In genomic region chr3:197428117-197428761, GRCh38 we compare ENCODE assay signal across 8 cellular contexts.
DNase-seq lines count a peak whose midpoint lies in the region; ATAC-seq lines count a peak whose summit lies in the region.

No MANE protein-coding gene starts in this region.

- DNase-seq in HCEC 1CT = peak; percentile 53
- peak; percentile 3 for DNase-seq in activated CD8-positive, alpha-beta memory T cell treated with anti-CD3 and anti-CD28 coated beads, Interleukin-2, amount 50 U/mL, for 1 hour (ENCODE audit: extremely low read depth)
- DNase-seq in foreskin melanocyte = peak; percentile 62
- peak; percentile 27 for DNase-seq in stimulated activated CD4-positive, alpha-beta T cell treated with anti-CD3 and anti-CD28 coated beads, Interleukin-2, amount 100 ng/mL, for 4 hours (ENCODE audit: low read depth)
- DNase-seq in SKM-1 treated with dmso at 0.1 percent for 144 hours (lab: John Stamatoyannopoulos, UW; ENCODE audit: unreplicated experiment) = no peak
- no peak for DNase-seq in HuH-7.5 (ENCODE audit: low spot score)
- DNase-seq in NCI-H1436 (lab: John Stamatoyannopoulos, UW) = no peak

- no peak for ATAC-seq in HG03159 (IDR thresholded peaks at IDR 0.05; ENCODE audit: unreplicated experiment)

Comparison
In these comparisons a context has a peak if more than half of its experiments do, and no peak if none do; other contexts are left out.
1. DNase-seq: peak in HCEC 1CT (single experiment), activated CD8-positive, alpha-beta memory T cell treated with anti-CD3 and anti-CD28 coated beads, Interleukin-2, amount 50 U/mL, for 1 hour (single experiment), foreskin melanocyte (single experiment) and stimulated activated CD4-positive, alpha-beta T cell treated with anti-CD3 and anti-CD28 coated beads, Interleukin-2, amount 100 ng/mL, for 4 hours (single experiment); none in SKM-1 treated with dmso at 0.1 percent for 144 hours (single experiment), HuH-7.5 (single experiment) and NCI-H1436 (single experiment).